ENCODE assay signal across 29 cellular contexts in the genomic region with DNA sequence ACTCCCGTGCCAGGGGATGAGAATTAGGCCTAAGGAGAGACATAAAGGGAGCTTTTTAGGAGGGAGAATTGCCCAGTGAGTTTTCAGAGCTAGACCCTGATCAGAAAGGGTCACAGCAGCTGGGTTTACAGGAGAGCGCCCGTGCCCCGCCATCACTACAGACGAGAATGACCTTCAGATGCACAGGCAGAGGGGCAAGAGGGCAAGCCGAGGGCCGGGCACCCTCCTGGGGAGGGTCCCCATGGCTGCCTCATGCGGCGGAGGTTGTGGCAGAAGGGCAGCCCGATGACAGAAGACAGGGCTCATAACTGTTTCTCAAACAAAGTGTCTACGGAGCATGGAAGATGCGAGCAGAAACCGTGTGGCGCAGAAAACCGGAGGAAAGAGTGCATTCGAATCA.
"Had no signal": no experiment of that assay in that cellular context is flagged by ENCODE, and none has a peak within 500 bp of the region (broad histone marks: within the 10 kb centered on the region; RNA-seq: fewer than 3 reads in every experiment).

No MANE protein-coding gene starts in this region.

- H3K4me3 ChIP-seq: heart right ventricle had no signal

- ATAC-seq: activated CD4-positive, alpha-beta T cell treated with anti-CD3 and anti-CD28 coated beads for 36 hours; activated CD8-positive, alpha-beta memory T cell treated with anti-CD3 and anti-CD28 coated beads, Interleukin-2, amount 10 ng/mL, durations not matched to agents 7 days and 5 days; activated CD8-positive, alpha-beta T cell treated with anti-CD3 and anti-CD28 coated beads, Interleukin-2, amount 10 ng/mL, durations not matched to agents 7 days and 5 days; activated T-cell treated with anti-CD3 and anti-CD28 coated beads, Interleukin-2, amount 50 U/mL, for 72 hours; effector memory CD8-positive, alpha-beta T cell; esophagus mucosa; T-helper 17 cell had no signal

- H3K27me3 Mint-ChIP-seq: activated CD4-positive, alpha-beta memory T cell treated with anti-CD3 and anti-CD28 coated beads for 36 hours; activated CD4-positive, alpha-beta T cell treated with anti-CD3 and anti-CD28 coated beads for 36 hours; activated naive CD4-positive, alpha-beta T cell treated with anti-CD3 and anti-CD28 coated beads, Interleukin-2, amount 10 ng/mL, durations not matched to agents 7 days and 5 days; activated T-cell treated with anti-CD3 and anti-CD28 coated beads, Interleukin-2, amount 50 U/mL, for 24 hours had no signal

- H3K27ac ChIP-seq: heart right ventricle, WERI-Rb-1 had no signal

- H3K36me3 Mint-ChIP-seq: activated CD4-positive, alpha-beta memory T cell treated with anti-CD3 and anti-CD28 coated beads for 36 hours; activated CD8-positive, alpha-beta memory T cell treated with anti-CD3 and anti-CD28 coated beads, Interleukin-2, amount 10 ng/mL, durations not matched to agents 7 days and 5 days; activated naive CD4-positive, alpha-beta T cell treated with anti-CD3 and anti-CD28 coated beads, Interleukin-2, amount 10 ng/mL, durations not matched to agents 7 days and 5 days; activated naive CD8-positive, alpha-beta T cell treated with anti-CD3 and anti-CD28 coated beads, Interleukin-2, amount 10 ng/mL, durations not matched to agents 7 days and 5 days had no signal

- H3K4me1 Mint-ChIP-seq: activated CD4-positive, alpha-beta T cell treated with anti-CD3 and anti-CD28 coated beads for 36 hours; activated CD4-positive, alpha-beta T cell treated with anti-CD3 and anti-CD28 coated beads, Interleukin-2, amount 10 ng/mL, durations not matched to agents 24 days and 14 days; activated naive CD4-positive, alpha-beta T cell treated with anti-CD3 and anti-CD28 coated beads, Interleukin-2, amount 10 ng/mL, durations not matched to agents 7 days and 5 days; activated naive CD8-positive, alpha-beta T cell treated with anti-CD3 and anti-CD28 coated beads, Interleukin-2, amount 10 ng/mL, durations not matched to agents 7 days and 5 days had no signal

- H3K9me3 ChIP-seq: heart right ventricle had no signal

- H3K9me3 Mint-ChIP-seq: activated CD4-positive, alpha-beta memory T cell treated with anti-CD3 and anti-CD28 coated beads for 36 hours; activated CD4-positive, alpha-beta T cell treated with anti-CD3 and anti-CD28 coated beads, Interleukin-2, amount 10 ng/mL, durations not matched to agents 24 days and 14 days; activated naive CD4-positive, alpha-beta T cell treated with anti-CD3 and anti-CD28 coated beads, Interleukin-2, amount 10 ng/mL, durations not matched to agents 7 days and 5 days; activated naive CD8-positive, alpha-beta T cell treated with anti-CD3 and anti-CD28 coated beads, Interleukin-2, amount 10 ng/mL, durations not matched to agents 7 days and 5 days; activated T-cell treated with anti-CD3 and anti-CD28 coated beads, Interleukin-2, amount 50 U/mL, for 24 hours; activated T-cell treated with anti-CD3 and anti-CD28 coated beads, Interleukin-2, amount 50 U/mL, for 72 hours; effector memory CD8-positive, alpha-beta T cell; T-helper 2 cell treated with Interferon-gamma antibody and Interleukin-4, amounts not matched to agents 5 μg/mL and 100 μg/mL, for 36 hours had no signal

- H3K4me3 Mint-ChIP-seq: activated CD4-positive, alpha-beta memory T cell treated with anti-CD3 and anti-CD28 coated beads for 36 hours; activated CD4-positive, alpha-beta T cell treated with anti-CD3 and anti-CD28 coated beads for 36 hours; activated CD4-positive, alpha-beta T cell treated with anti-CD3 and anti-CD28 coated beads, Interleukin-2, amount 10 ng/mL, durations not matched to agents 24 days and 14 days; activated CD8-positive, alpha-beta memory T cell treated with anti-CD3 and anti-CD28 coated beads, Interleukin-2, amount 10 ng/mL, durations not matched to agents 7 days and 5 days; activated CD8-positive, alpha-beta T cell treated with anti-CD3 and anti-CD28 coated beads, Interleukin-2, amount 10 ng/mL, durations not matched to agents 7 days and 5 days; activated naive CD4-positive, alpha-beta T cell treated with anti-CD3 and anti-CD28 coated beads, Interleukin-2, amount 10 ng/mL, durations not matched to agents 7 days and 5 days; activated naive CD8-positive, alpha-beta T cell treated with anti-CD3 and anti-CD28 coated beads, Interleukin-2, amount 10 ng/mL, durations not matched to agents 7 days and 5 days; activated T-cell treated with anti-CD3 and anti-CD28 coated beads, Interleukin-2, amount 50 U/mL, for 24 hours; activated T-cell treated with anti-CD3 and anti-CD28 coated beads, Interleukin-2, amount 50 U/mL, for 72 hours; effector memory CD8-positive, alpha-beta T cell; T-helper 17 cell; T-helper 2 cell treated with Interferon-gamma antibody and Interleukin-4, amounts not matched to agents 5 μg/mL and 100 μg/mL, for 36 hours had no signal

- H3K27ac Mint-ChIP-seq: activated CD4-positive, alpha-beta memory T cell treated with anti-CD3 and anti-CD28 coated beads for 36 hours; activated CD4-positive, alpha-beta T cell treated with anti-CD3 and anti-CD28 coated beads for 36 hours; activated CD4-positive, alpha-beta T cell treated with anti-CD3 and anti-CD28 coated beads, Interleukin-2, amount 10 ng/mL, durations not matched to agents 24 days and 14 days; activated CD8-positive, alpha-beta memory T cell treated with anti-CD3 and anti-CD28 coated beads, Interleukin-2, amount 10 ng/mL, durations not matched to agents 7 days and 5 days; activated CD8-positive, alpha-beta T cell treated with anti-CD3 and anti-CD28 coated beads, Interleukin-2, amount 10 ng/mL, durations not matched to agents 7 days and 5 days; activated naive CD4-positive, alpha-beta T cell treated with anti-CD3 and anti-CD28 coated beads, Interleukin-2, amount 10 ng/mL, durations not matched to agents 7 days and 5 days; activated naive CD8-positive, alpha-beta T cell treated with anti-CD3 and anti-CD28 coated beads, Interleukin-2, amount 10 ng/mL, durations not matched to agents 7 days and 5 days; activated T-cell treated with anti-CD3 and anti-CD28 coated beads, Interleukin-2, amount 50 U/mL, for 24 hours; activated T-cell treated with anti-CD3 and anti-CD28 coated beads, Interleukin-2, amount 50 U/mL, for 72 hours; effector memory CD8-positive, alpha-beta T cell; T-helper 17 cell; T-helper 2 cell treated with Interferon-gamma antibody and Interleukin-4, amounts not matched to agents 5 μg/mL and 100 μg/mL, for 36 hours had no signal

- H3K27me3 ChIP-seq: heart right ventricle had no signal

- DNase-seq: activated CD4-positive, alpha-beta memory T cell treated with anti-CD3 and anti-CD28 coated beads for 36 hours; activated CD4-positive, alpha-beta T cell treated with anti-CD3 and anti-CD28 coated beads for 36 hours; activated CD4-positive, alpha-beta T cell treated with anti-CD3 and anti-CD28 coated beads, Interleukin-2, amount 10 ng/mL, durations not matched to agents 24 days and 14 days; activated CD4-positive, CD25-positive, alpha-beta regulatory T cell; activated CD4-positive, CD25-positive, alpha-beta regulatory T cell treated with anti-CD3 and anti-CD28 coated beads, Interleukin-2, amount 50 U/mL, for 72 hours; activated CD8-positive, alpha-beta memory T cell treated with anti-CD3 and anti-CD28 coated beads, Interleukin-2, amount 10 ng/mL, durations not matched to agents 7 days and 5 days; activated CD8-positive, alpha-beta memory T cell treated with anti-CD3 and anti-CD28 coated beads, Interleukin-2, amount 50 U/mL, for 4 hours; activated CD8-positive, alpha-beta T cell treated with anti-CD3 and anti-CD28 coated beads, Interleukin-2, amount 10 ng/mL, durations not matched to agents 7 days and 5 days; activated gamma-delta T cell; activated naive CD4-positive, alpha-beta T cell; activated naive CD4-positive, alpha-beta T cell treated with anti-CD3 and anti-CD28 coated beads, Interleukin-2, amount 10 ng/mL, durations not matched to agents 7 days and 5 days; activated naive CD8-positive, alpha-beta T cell treated with anti-CD3 and anti-CD28 coated beads, Interleukin-2, amount 10 ng/mL, durations not matched to agents 7 days and 5 days; activated T-cell treated with anti-CD3 and anti-CD28 coated beads, Interleukin-2, amount 50 U/mL, for 24 hours; activated T-cell treated with anti-CD3 and anti-CD28 coated beads, Interleukin-2, amount 50 U/mL, for 72 hours; amniotic stem cell; anterior cingulate cortex; caudate nucleus; cortex of kidney; dermis blood vessel endothelial cell; effector CD4-positive, alpha-beta T cell; effector memory CD8-positive, alpha-beta T cell; foreskin fibroblast; heart right ventricle; T-helper 1 cell; T-helper 17 cell; T1000; WERI-Rb-1 had no signal
